Comparison of ENCODE assay signal across 14 cellular contexts in genomic region chr20:10667077-10667401, GRCh38. TPM values are rescaled to one million over a fixed set of nuclear protein-coding genes. Genes with fewer than 3 reads are reported as not detected.
A peak's percentile ranks its signal among the peaks of the same experiment; 100 is the strongest.
DNase-seq lines count a peak whose midpoint lies in the region; ATAC-seq and TF ChIP-seq lines count a peak whose summit lies in the region.
"Had no signal": no experiment of that assay in that cellular context is flagged by ENCODE, and none has a peak within 500 bp of the region (broad histone marks: within the 10 kb centered on the region; RNA-seq: fewer than 3 reads in every experiment).

No MANE protein-coding gene starts in this region.

- no TSS peak for BruUV-seq in MCF 10A (replicated peaks; lab: Mats Ljungman, UMichigan)

- DNase-seq in HK-2 (ENCODE audit: unreplicated experiment) (peak; percentile 6), MCF 10A (ENCODE audit: unreplicated experiment) (peak; percentile 78), left ventricle myocardium inferior (no peak), T-helper 17 cell (no peak), middle frontal gyrus (ENCODE audit: extremely low spot score, low spot score) (no peak)
- no peak for DNase-seq in stimulated activated naive CD8-positive, alpha-beta T cell treated with anti-CD3 and anti-CD28 coated beads, Interleukin-15, Interleukin-2, amounts not matched to agents 100 U/mL and 50 U/mL, for 24 hours
- DNase-seq in activated T-cell treated with anti-CD3 and anti-CD28 coated beads, Interleukin-2, amount 50 U/mL, for 24 hours, result no peak
- DNase-seq: activated CD4-positive, alpha-beta T cell treated with anti-CD3 and anti-CD28 coated beads, Interleukin-2, amount 10 ng/mL, durations not matched to agents 24 days and 14 days; activated naive CD8-positive, alpha-beta T cell treated with anti-CD3 and anti-CD28 coated beads, Interleukin-2, amount 10 ng/mL, durations not matched to agents 7 days and 5 days; foreskin fibroblast; naive B cell; NCI-H2081 treated with DMSO at 0.1 percent for 48 hours; SHP77 treated with DMSO at 0.1 percent for 48 hours had no signal

- H3K4me1 ChIP-seq in left ventricle myocardium inferior (peaks cover 98% of the 10 kb centered on the region), rectal smooth muscle tissue (ENCODE audit: control insufficient read depth, insufficient read depth, low read length) (peaks cover 37% of the 10 kb centered on the region)

- H3K36me3 Mint-ChIP-seq in MCF 10A (ENCODE audit: insufficient read depth, unreplicated experiment), result peaks cover 47% of the 10 kb centered on the region
- H3K36me3 Mint-ChIP-seq in T-helper 17 cell (ENCODE audit: low read depth), result peaks cover 2% of the 10 kb centered on the region
- no peaks in the 10 kb centered on the region for H3K36me3 Mint-ChIP-seq in activated T-cell treated with anti-CD3 and anti-CD28 coated beads, Interleukin-2, amount 50 U/mL, for 24 hours (ENCODE audit: low read depth)
- H3K36me3 Mint-ChIP-seq: activated naive CD8-positive, alpha-beta T cell treated with anti-CD3 and anti-CD28 coated beads, Interleukin-2, amount 10 ng/mL, durations not matched to agents 7 days and 5 days; naive B cell had no signal

- peak overlapping the region; percentile 73 for H3K27ac ChIP-seq in left ventricle myocardium inferior (replicated peaks)
- peak overlapping the region; percentile 50 for H3K27ac ChIP-seq in rectal smooth muscle tissue (ENCODE audit: low read depth, low read length)

- H3K4me1 Mint-ChIP-seq in MCF 10A (ENCODE audit: insufficient read depth, unreplicated experiment) (peaks cover 46% of the 10 kb centered on the region), T-helper 17 cell (peaks cover 12% of the 10 kb centered on the region)
- H3K4me1 Mint-ChIP-seq in activated T-cell treated with anti-CD3 and anti-CD28 coated beads, Interleukin-2, amount 50 U/mL, for 24 hours (ENCODE audit: low read depth), result peaks cover 11% of the 10 kb centered on the region

- H3K27me3 Mint-ChIP-seq in MCF 10A (ENCODE audit: insufficient read depth, unreplicated experiment) (no peaks in the 10 kb centered on the region), T-helper 17 cell (peaks cover 86% of the 10 kb centered on the region)
- H3K27me3 Mint-ChIP-seq in activated T-cell treated with anti-CD3 and anti-CD28 coated beads, Interleukin-2, amount 50 U/mL, for 24 hours, result peaks cover 82% of the 10 kb centered on the region

- H3K27me3 ChIP-seq in left ventricle myocardium inferior (ENCODE audit: low read depth), result no peaks in the 10 kb centered on the region
- no peaks in the 10 kb centered on the region for H3K27me3 ChIP-seq in rectal smooth muscle tissue (ENCODE audit: control insufficient read depth, insufficient read depth, low read length)

- TF ChIP-seq CTCF in MCF 10A (IDR thresholded peaks at IDR 0.05; ENCODE audit: unreplicated experiment), result no peak
- TF ChIP-seq CTCF in left ventricle myocardium inferior (IDR thresholded peaks at IDR 0.05; ENCODE audit: borderline replicate concordance), result no peak

- H3K9me3 ChIP-seq in left ventricle myocardium inferior (replicated peaks), result no peaks in the 10 kb centered on the region
- no peaks in the 10 kb centered on the region for H3K9me3 ChIP-seq in T-helper 17 cell (ENCODE audit: control insufficient read depth, low read length, poor library complexity, severe bottlenecking)

- H3K9ac ChIP-seq in rectal smooth muscle tissue (ENCODE audit: low read length), result no peak overlapping the region

- no peaks in the 10 kb centered on the region for H3K9me3 Mint-ChIP-seq in MCF 10A (ENCODE audit: unreplicated experiment)
- no peaks in the 10 kb centered on the region for H3K9me3 Mint-ChIP-seq in activated T-cell treated with anti-CD3 and anti-CD28 coated beads, Interleukin-2, amount 50 U/mL, for 24 hours
- H3K9me3 Mint-ChIP-seq: activated CD4-positive, alpha-beta T cell treated with anti-CD3 and anti-CD28 coated beads, Interleukin-2, amount 10 ng/mL, durations not matched to agents 24 days and 14 days; activated naive CD8-positive, alpha-beta T cell treated with anti-CD3 and anti-CD28 coated beads, Interleukin-2, amount 10 ng/mL, durations not matched to agents 7 days and 5 days; naive B cell had no signal

- no peak for ATAC-seq in T-helper 17 cell
- no peak for ATAC-seq in stimulated activated naive CD8-positive, alpha-beta T cell treated with anti-CD3 and anti-CD28 coated beads, Interleukin-15, Interleukin-2, amounts not matched to agents 100 U/mL and 50 U/mL, for 24 hours

- H3K36me3 ChIP-seq in left ventricle myocardium inferior (peaks cover 48% of the 10 kb centered on the region), rectal smooth muscle tissue (ENCODE audit: control insufficient read depth, insufficient read depth, low read length) (peaks cover 16% of the 10 kb centered on the region)

- H3K4me3 ChIP-seq in left ventricle myocardium inferior (peak overlapping the region; percentile 94), rectal smooth muscle tissue (ENCODE audit: low read length) (no peak overlapping the region)

- H3K27ac Mint-ChIP-seq in MCF 10A (ENCODE audit: low read depth, unreplicated experiment) (peak overlapping the region; percentile 68), T-helper 17 cell (no peak overlapping the region)
- H3K27ac Mint-ChIP-seq in activated T-cell treated with anti-CD3 and anti-CD28 coated beads, Interleukin-2, amount 50 U/mL, for 24 hours, result no peak overlapping the region
- H3K27ac Mint-ChIP-seq: activated CD4-positive, alpha-beta T cell treated with anti-CD3 and anti-CD28 coated beads, Interleukin-2, amount 10 ng/mL, durations not matched to agents 24 days and 14 days; activated naive CD8-positive, alpha-beta T cell treated with anti-CD3 and anti-CD28 coated beads, Interleukin-2, amount 10 ng/mL, durations not matched to agents 7 days and 5 days; naive B cell had no signal

- POLR2A ChIA-PET in MCF 10A (lab: Yijun Ruan, JAX), result interaction anchor here (0.6 to 13.1 kb wide), 16 partner anchors 10 to 877 kb away, joined by 3 to 170 read pairs (median 4); partner anchors contain the start of genes MKKS and SLX4IP

- H3K4me3 Mint-ChIP-seq in MCF 10A (ENCODE audit: unreplicated experiment) (peak overlapping the region; percentile 33), T-helper 17 cell (no peak overlapping the region)
- H3K4me3 Mint-ChIP-seq in activated T-cell treated with anti-CD3 and anti-CD28 coated beads, Interleukin-2, amount 50 U/mL, for 24 hours, result no peak overlapping the region
- H3K4me3 Mint-ChIP-seq: activated CD4-positive, alpha-beta T cell treated with anti-CD3 and anti-CD28 coated beads, Interleukin-2, amount 10 ng/mL, durations not matched to agents 24 days and 14 days; activated naive CD8-positive, alpha-beta T cell treated with anti-CD3 and anti-CD28 coated beads, Interleukin-2, amount 10 ng/mL, durations not matched to agents 7 days and 5 days; naive B cell had no signal

- intact Hi-C loops in MCF 10A (cut with micrococcal nuclease), result loop anchor here (1.0 to 5.0 kb wide), 4 partner anchors 114 to 689 kb away; no protein-coding TSS in a partner anchor
- intact Hi-C loops in left ventricle myocardium inferior (cut with micrococcal nuclease), result no loop called here

- CTCF ChIA-PET in MCF 10A (lab: Yijun Ruan, JAX), result interaction anchor here (0.6 to 1.8 kb wide), 10 partner anchors 10 to 870 kb away, joined by 3 to 5 read pairs (median 4); no protein-coding TSS in a partner anchor

RNA-seq across cellular contexts. Expression of gene JAG1, which starts 6.8 kb away (rescaled TPM):
- total RNA-seq in MCF 10A (2022) (62.5 and 88.0 TPM in 2 replicates), left ventricle myocardium inferior (20.5 TPM), T-helper 17 cell (1 to 10 TPM; 4.3 to 4.6 TPM)

Comparison
In these comparisons a context has a peak if more than half of its experiments do, and no peak if none do; other contexts are left out.
1. DNase-seq: peak in HK-2 (single experiment) and MCF 10A (single experiment); none in left ventricle myocardium inferior (single experiment), T-helper 17 cell (0 of 3), stimulated activated naive CD8-positive, alpha-beta T cell treated with anti-CD3 and anti-CD28 coated beads, Interleukin-15, Interleukin-2, amounts not matched to agents 100 U/mL and 50 U/mL, for 24 hours (single experiment), middle frontal gyrus (single experiment) and activated T-cell treated with anti-CD3 and anti-CD28 coated beads, Interleukin-2, amount 50 U/mL, for 24 hours (single experiment).